Comparison of ENCODE assay signal across 15 cellular contexts in the genomic region with DNA sequence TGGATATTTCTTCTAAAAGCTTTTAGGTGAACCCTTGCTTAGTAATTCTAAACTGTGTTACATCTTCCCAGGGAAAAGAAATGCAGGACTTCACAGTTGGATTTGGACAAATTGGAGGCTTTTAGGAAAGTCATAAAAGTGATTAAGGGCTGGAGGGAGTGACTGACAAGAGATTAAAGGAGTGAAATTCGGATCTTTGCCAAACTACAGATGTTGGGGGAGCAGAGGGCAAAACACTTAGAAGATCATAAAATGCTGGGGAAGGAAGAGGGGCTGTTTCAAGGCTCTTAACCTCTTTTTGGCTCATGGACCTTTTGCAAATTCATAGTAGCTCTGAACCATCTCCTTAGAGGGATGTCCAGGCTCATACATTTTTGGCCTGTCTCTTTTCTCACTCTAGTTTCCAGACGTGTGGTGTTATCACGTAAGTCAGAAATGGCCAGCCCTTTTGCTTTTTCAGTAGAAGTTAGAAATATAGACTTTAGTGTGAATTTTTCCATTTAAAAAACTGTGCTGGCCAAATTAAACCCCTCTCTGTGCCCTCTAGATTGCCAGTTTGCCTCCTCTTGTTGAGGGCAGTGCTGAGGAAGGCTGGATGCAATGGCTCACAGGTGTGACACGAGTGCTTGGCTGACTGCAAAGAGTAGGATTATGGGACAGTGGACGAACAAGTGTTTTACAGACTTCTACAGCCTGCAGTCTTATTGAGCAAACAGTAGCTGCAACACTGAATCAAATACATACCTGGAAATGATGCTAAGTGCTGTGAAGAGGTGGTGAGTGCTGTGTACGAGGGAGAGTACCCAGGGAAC.
A peak's percentile ranks its signal among the peaks of the same experiment; 100 is the strongest.
DNase-seq lines count a peak whose midpoint lies in the region; ATAC-seq and TF ChIP-seq lines count a peak whose summit lies in the region.
"Had no signal": no experiment of that assay in that cellular context is flagged by ENCODE, and none has a peak within 500 bp of the region (broad histone marks: within the 10 kb centered on the region; RNA-seq: fewer than 3 reads in every experiment).

No MANE protein-coding gene starts in this region.

- H3K27ac Mint-ChIP-seq in nephron, result peak overlapping the region in 2 of 3 experiments; percentile 17 to 85
- H3K27ac Mint-ChIP-seq: CD8-positive, alpha-beta memory T cell had no signal

- H3K27me3 Mint-ChIP-seq in nephron (ENCODE audit: low read depth), result peaks cover 49% of the 10 kb centered on the region

- no peak for ATAC-seq in mucosa of descending colon
- no peak for ATAC-seq in GM18868 (IDR thresholded peaks at IDR 0.05; ENCODE audit: unreplicated experiment)

- no peaks in the 10 kb centered on the region for H3K4me1 ChIP-seq in mucosa of descending colon (ENCODE audit: low read depth)
- H3K4me1 ChIP-seq: HAP-1 had no signal

- peaks cover 37% of the 10 kb centered on the region for H3K4me1 Mint-ChIP-seq in nephron
- H3K4me1 Mint-ChIP-seq: CD8-positive, alpha-beta memory T cell had no signal

- no peaks in the 10 kb centered on the region for H3K36me3 Mint-ChIP-seq in nephron (ENCODE audit: low read depth)
- H3K36me3 Mint-ChIP-seq: CD8-positive, alpha-beta memory T cell had no signal

- no peak overlapping the region for H3K4me3 ChIP-seq in mucosa of descending colon
- H3K4me3 ChIP-seq: BLaER1, HAP-1 had no signal

- DNase-seq in NCI-H510A treated with DMSO at 0.1 percent for 48 hours (lab: John Stamatoyannopoulos, UW), result peak; percentile 1
- no peak for DNase-seq in NCI-H510A (lab: John Stamatoyannopoulos, UW)
- peak; percentile 27 for DNase-seq in NCI-H524 treated with DMSO at 0.1 percent for 48 hours (lab: John Stamatoyannopoulos, UW)
- no peak for DNase-seq in mucosa of descending colon
- no peak for DNase-seq in NCI-H146 (lab: John Stamatoyannopoulos, UW)
- no peak for DNase-seq in kidney tubule cell (ENCODE audit: low spot score)
- DNase-seq: AML-193; Caco-2; CD8-positive, alpha-beta memory T cell; DND-41; GDM1 had no signal

- no peaks in the 10 kb centered on the region for H3K9me3 ChIP-seq in mucosa of descending colon
- H3K9me3 ChIP-seq: BLaER1, Caco-2, HAP-1 had no signal

- TF ChIP-seq CTCF in nephron (IDR thresholded peaks at IDR 0.05; ENCODE audit: unreplicated experiment in 3 of 3), result no peak
- TF ChIP-seq CTCF in mucosa of descending colon (IDR thresholded peaks at IDR 0.05), result no peak

- no peaks in the 10 kb centered on the region for H3K9me3 Mint-ChIP-seq in nephron
- H3K9me3 Mint-ChIP-seq: CD8-positive, alpha-beta memory T cell had no signal

- H3K36me3 ChIP-seq in mucosa of descending colon (ENCODE audit: low read depth), result no peaks in the 10 kb centered on the region
- H3K36me3 ChIP-seq: BLaER1, HAP-1 had no signal

- intact Hi-C loops in mucosa of descending colon (cut with DNase I, micrococcal nuclease), result no loop called here

- H3K4me3 Mint-ChIP-seq in nephron, result no peak overlapping the region
- H3K4me3 Mint-ChIP-seq: CD8-positive, alpha-beta memory T cell had no signal

Comparison
In these comparisons a context has a peak if more than half of its experiments do, and no peak if none do; other contexts are left out.
1. DNase-seq: peak in NCI-H510A treated with DMSO at 0.1 percent for 48 hours (single experiment) and NCI-H524 treated with DMSO at 0.1 percent for 48 hours (single experiment); none in NCI-H510A (single experiment), mucosa of descending colon (0 of 3), NCI-H146 (single experiment) and kidney tubule cell (single experiment).